ENCODE assay signal across 22 cellular contexts in genomic region chr18:1774261-1774660, GRCh38.
"Had no signal": no experiment of that assay in that cellular context is flagged by ENCODE, and none has a peak within 500 bp of the region (broad histone marks: within the 10 kb centered on the region; RNA-seq: fewer than 3 reads in every experiment).

No MANE protein-coding gene starts in this region.

- H3K36me3 ChIP-seq: Peyer's patch, SJCRH30 had no signal

- ATAC-seq: activated T-helper 17 cell treated with anti-CD3 and anti-CD28 coated beads, Interleukin-2, amount 50 U/mL, for 72 hours had no signal

- H3K27ac ChIP-seq: Peyer's patch, RWPE1, SJCRH30, VCaP had no signal

- H3K9me3 ChIP-seq: Peyer's patch, SJCRH30, SK-N-SH had no signal

- H3K4me1 ChIP-seq: Peyer's patch, SJCRH30 had no signal

- H3K27me3 ChIP-seq: Peyer's patch, SJCRH30 had no signal

- H3K4me3 ChIP-seq: Peyer's patch, SJCRH30 had no signal

- DNase-seq: activated CD4-positive, alpha-beta memory T cell treated with anti-CD3 and anti-CD28 coated beads for 36 hours; activated CD4-positive, alpha-beta T cell treated with anti-CD3 and anti-CD28 coated beads, Interleukin-2, amount 10 ng/mL, durations not matched to agents 7 days and 5 days; activated CD4-positive, CD25-positive, alpha-beta regulatory T cell; activated gamma-delta T cell; activated naive CD4-positive, alpha-beta T cell treated with anti-CD3 and anti-CD28 coated beads for 36 hours; activated T-cell treated with anti-CD3 and anti-CD28 coated beads for 4 hours; activated T-cell treated with anti-CD3 and anti-CD28 coated beads, Interleukin-2, amount 50 U/mL, for 48 hours; amygdala; Kasumi-1; KBM-7; NCI-H1105 treated with DMSO at 0.1 percent for 48 hours; NCI-H1694; NCI-H2029; NCI-H526; Peyer's patch; Right ventricle myocardium superior; SJCRH30; SK-N-SH; T-helper 1 cell had no signal
